In genomic region chr12:59708059-59708458, GRCh38 we compare ENCODE assay signal across 13 cellular contexts.
DNase-seq lines count a peak whose midpoint lies in the region; FAIRE-seq and TF ChIP-seq lines count a peak whose summit lies in the region.
"Had no signal": no experiment of that assay in that cellular context is flagged by ENCODE, and none has a peak within 500 bp of the region (broad histone marks: within the 10 kb centered on the region; RNA-seq: fewer than 3 reads in every experiment).

No MANE protein-coding gene starts in this region.

- no peaks in the 10 kb centered on the region for H3K9me3 ChIP-seq in left ventricle myocardium inferior (replicated peaks)

- no peaks in the 10 kb centered on the region for H3K27me3 ChIP-seq in bronchial epithelial cell (ENCODE audit: control insufficient read depth, insufficient read depth, low read length)
- H3K27me3 ChIP-seq in left ventricle myocardium inferior (ENCODE audit: low read depth), result no peaks in the 10 kb centered on the region

- TF ChIP-seq CTCF in AG09319 (IDR thresholded peaks at IDR 0.05; ENCODE audit: low read depth, low read length) (no peak), bronchial epithelial cell (IDR thresholded peaks at IDR 0.05; ENCODE audit: insufficient read depth, low read length, severe bottlenecking) (no peak), left ventricle myocardium inferior (IDR thresholded peaks at IDR 0.05; ENCODE audit: borderline replicate concordance) (no peak)

- intact Hi-C loops in left ventricle myocardium inferior (cut with micrococcal nuclease), result no loop called here

- no peak for FAIRE-seq in bronchial epithelial cell (lab: Jason Lieb, UNC)
- FAIRE-seq: TTC549 had no signal

- no peak overlapping the region for H3K27ac ChIP-seq in left ventricle myocardium inferior (replicated peaks)
- H3K27ac ChIP-seq: C4-2B had no signal

- H3K36me3 ChIP-seq in bronchial epithelial cell (ENCODE audit: control insufficient read depth, insufficient read depth, low read length) (no peaks in the 10 kb centered on the region), left ventricle myocardium inferior (peaks cover 13% of the 10 kb centered on the region)

- H3K4me1 ChIP-seq in left ventricle myocardium inferior, result peaks cover 41% of the 10 kb centered on the region

- H3K4me3 ChIP-seq in bronchial epithelial cell (ENCODE audit: low read depth, low read length) (no peak overlapping the region), left ventricle myocardium inferior (no peak overlapping the region)

- peak; percentile 7 for DNase-seq in AG09319 (ENCODE audit: extremely low read depth, low read depth)
- peak; percentile 49 for DNase-seq in HS-5 (ENCODE audit: low read depth)
- peak; percentile 82 for DNase-seq in bronchial epithelial cell (ENCODE audit: low read depth)
- DNase-seq in kidney glomerular epithelial cell (lab: John Stamatoyannopoulos, UW), result peak; percentile 61
- no peak for DNase-seq in CD1c-positive myeloid dendritic cell (ENCODE audit: extremely low spot score)
- DNase-seq in NCI-H1048 (lab: John Stamatoyannopoulos, UW), result no peak
- DNase-seq in DMS153 (lab: John Stamatoyannopoulos, UW), result no peak
- no peak for DNase-seq in left ventricle myocardium inferior
- DNase-seq: activated CD8-positive, alpha-beta T cell treated with anti-CD3 and anti-CD28 coated beads for 36 hours; aorta; posterior cingulate gyrus had no signal

Comparison
In these comparisons a context has a peak if more than half of its experiments do, and no peak if none do; other contexts are left out.
1. DNase-seq: peak in AG09319 (single experiment), HS-5 (single experiment), bronchial epithelial cell (single experiment) and kidney glomerular epithelial cell (single experiment); none in CD1c-positive myeloid dendritic cell (single experiment), NCI-H1048 (single experiment), DMS153 (single experiment) and left ventricle myocardium inferior (single experiment).